In the genomic region with DNA sequence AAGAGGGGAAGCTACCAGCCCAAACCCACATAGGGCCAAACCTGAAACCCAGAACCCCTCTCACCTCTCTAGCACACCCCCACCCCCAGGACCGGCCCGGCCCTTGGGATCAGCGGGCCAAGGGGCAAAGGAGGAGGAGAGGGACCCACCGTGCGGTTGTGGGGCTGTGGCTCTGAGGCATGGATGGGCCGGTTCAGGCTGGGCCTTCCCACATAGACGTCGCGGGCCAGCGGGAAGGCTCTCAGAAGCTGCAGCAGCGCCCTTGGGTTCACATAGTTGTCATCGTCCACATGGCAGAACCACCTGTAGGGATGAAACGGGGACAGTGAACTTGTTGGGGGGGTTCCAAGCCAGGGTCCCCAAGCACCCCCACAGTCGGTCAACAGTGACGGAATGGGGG, we compare ENCODE assay signal across 30 cellular contexts. TPM values are rescaled to one million over a fixed set of nuclear protein-coding genes. Genes with fewer than 3 reads are reported as not detected.
"Had no signal": no experiment of that assay in that cellular context is flagged by ENCODE, and none has a peak within 500 bp of the region (broad histone marks: within the 10 kb centered on the region; RNA-seq: fewer than 3 reads in every experiment).

No MANE protein-coding gene starts in this region.

- H3K27ac ChIP-seq: KMS-11, PC-9, WERI-Rb-1 had no signal

- H3K4me2 ChIP-seq: KMS-11, PC-9 had no signal

- H2AFZ ChIP-seq: PC-9 had no signal

- H3K27me3 Mint-ChIP-seq: activated CD8-positive, alpha-beta memory T cell treated with anti-CD3 and anti-CD28 coated beads, Interleukin-2, amount 10 ng/mL, durations not matched to agents 7 days and 5 days; activated naive CD4-positive, alpha-beta T cell treated with anti-CD3 and anti-CD28 coated beads, Interleukin-2, amount 50 U/mL, for 24 hours had no signal

- H3K4me3 Mint-ChIP-seq: activated CD8-positive, alpha-beta memory T cell treated with anti-CD3 and anti-CD28 coated beads, Interleukin-2, amount 10 ng/mL, durations not matched to agents 7 days and 5 days; activated naive CD4-positive, alpha-beta T cell treated with anti-CD3 and anti-CD28 coated beads, Interleukin-2, amount 50 U/mL, for 24 hours; brain had no signal

- H3K36me3 Mint-ChIP-seq: brain had no signal

- H3K9ac ChIP-seq: KMS-11 had no signal

- H3K9me3 Mint-ChIP-seq: activated naive CD4-positive, alpha-beta T cell treated with anti-CD3 and anti-CD28 coated beads, Interleukin-2, amount 50 U/mL, for 24 hours; activated T-helper 2 cell treated with anti-CD3 and anti-CD28 coated beads, Interferon-gamma antibody, Interleukin-2, Interleukin-4, amounts not matched to agents 10 μg/mL and 5 μg/mL and 100 μg/mL, durations not matched to agents 14 hours and 24 hours and 36 hours; brain had no signal

- ATAC-seq: activated CD8-positive, alpha-beta memory T cell treated with anti-CD3 and anti-CD28 coated beads, Interleukin-2, amount 10 ng/mL, durations not matched to agents 7 days and 5 days had no signal

- H3K27ac Mint-ChIP-seq: activated CD8-positive, alpha-beta memory T cell treated with anti-CD3 and anti-CD28 coated beads, Interleukin-2, amount 10 ng/mL, durations not matched to agents 7 days and 5 days; activated naive CD4-positive, alpha-beta T cell treated with anti-CD3 and anti-CD28 coated beads, Interleukin-2, amount 50 U/mL, for 24 hours; activated T-helper 2 cell treated with anti-CD3 and anti-CD28 coated beads, Interferon-gamma antibody, Interleukin-2, Interleukin-4, amounts not matched to agents 10 μg/mL and 5 μg/mL and 100 μg/mL, durations not matched to agents 14 hours and 24 hours and 36 hours had no signal

- H3K4me3 ChIP-seq: PC-9 had no signal

- DNase-seq: activated CD4-positive, alpha-beta T cell treated with anti-CD3 and anti-CD28 coated beads for 1 hour; activated CD4-positive, alpha-beta T cell treated with anti-CD3 and anti-CD28 coated beads for 48 hours; activated CD4-positive, alpha-beta T cell treated with anti-CD3 and anti-CD28 coated beads, Interleukin-2, amount 50 U/mL, for 4 hours; activated CD4-positive, CD25-positive, alpha-beta regulatory T cell; activated CD8-positive, alpha-beta memory T cell treated with anti-CD3 and anti-CD28 coated beads for 24 hours; activated CD8-positive, alpha-beta memory T cell treated with anti-CD3 and anti-CD28 coated beads, Interleukin-2, amount 10 ng/mL, durations not matched to agents 7 days and 5 days; activated CD8-positive, alpha-beta memory T cell treated with anti-CD3 and anti-CD28 coated beads, Interleukin-2, amount 50 U/mL, for 48 hours; activated gamma-delta T cell; activated naive CD4-positive, alpha-beta T cell treated with Interleukin-2 at 50 U/mL for 16 hours; anterior cingulate cortex; central memory CD4-positive, alpha-beta T cell; MM.1S; MV-4-11; NCI-H1092; NCI-H1436 treated with DMSO at 0.1 percent for 48 hours; NCI-H1694 treated with DMSO at 0.1 percent for 48 hours; NCI-H2029; NCI-H345; NCI-H524 treated with DMSO at 0.1 percent for 48 hours; PC-9; Right ventricle myocardium superior; SW 1271; T-helper 1 cell; T1000; WERI-Rb-1 had no signal

RNA-seq across cellular contexts. Expression of gene MFNG, which starts 7.0 kb away (rescaled TPM):
- total RNA-seq: NCI-H460 had no signal

RNA-seq across cellular contexts. Expression of gene CARD10, which starts 40.0 kb away (rescaled TPM):
- total RNA-seq: activated T-helper 2 cell treated with anti-CD3 and anti-CD28 coated beads, Interferon-gamma antibody, Interleukin-2, Interleukin-4, amounts not matched to agents 10 μg/mL and 5 μg/mL and 100 μg/mL, durations not matched to agents 14 hours and 24 hours and 36 hours had no signal
